ENCODE assay signal across 9 cellular contexts in genomic region chr15:57537072-57537471, GRCh38. TPM values are rescaled to one million over a fixed set of nuclear protein-coding genes. Genes with fewer than 3 reads are reported as not detected.
DNase-seq lines count a peak whose midpoint lies in the region; ATAC-seq and TF ChIP-seq lines count a peak whose summit lies in the region.
"Had no signal": no experiment of that assay in that cellular context is flagged by ENCODE, and none has a peak within 500 bp of the region (broad histone marks: within the 10 kb centered on the region; RNA-seq: fewer than 3 reads in every experiment).

No MANE protein-coding gene starts in this region.

- CTCF ChIA-PET in activated CD4-positive, alpha-beta memory T cell treated with anti-CD3 and anti-CD28 coated beads for 36 hours (lab: Charles Lee), result interaction anchor here (1.6 to 1.8 kb wide), 2 partner anchors 10 to 197 kb away, joined by 5 to 9 read pairs; no protein-coding TSS in a partner anchor

- H3K9me3 ChIP-seq in smooth muscle cell (replicated peaks; ENCODE audit: low read depth), result no peaks in the 10 kb centered on the region

- ATAC-seq in GM19455 (IDR thresholded peaks at IDR 0.05; ENCODE audit: unreplicated experiment), result no peak

- peaks cover 13% of the 10 kb centered on the region for H3K9me3 Mint-ChIP-seq in activated CD4-positive, alpha-beta memory T cell treated with anti-CD3 and anti-CD28 coated beads for 36 hours
- H3K9me3 Mint-ChIP-seq: immature natural killer cell had no signal

- H3K4me1 ChIP-seq in smooth muscle cell (ENCODE audit: low read depth), result peaks cover 2% of the 10 kb centered on the region

- no peaks in the 10 kb centered on the region for H3F3A ChIP-seq in smooth muscle cell (ENCODE audit: low read depth)

- H3K36me3 Mint-ChIP-seq in activated CD4-positive, alpha-beta memory T cell treated with anti-CD3 and anti-CD28 coated beads for 36 hours, result no peaks in the 10 kb centered on the region
- H3K36me3 Mint-ChIP-seq: immature natural killer cell had no signal

- no peak overlapping the region for H2AFZ ChIP-seq in smooth muscle cell (ENCODE audit: low read depth)

- H3K4me3 Mint-ChIP-seq in activated CD4-positive, alpha-beta memory T cell treated with anti-CD3 and anti-CD28 coated beads for 36 hours, result no peak overlapping the region
- H3K4me3 Mint-ChIP-seq: activated CD4-positive, alpha-beta T cell treated with anti-CD3 and anti-CD28 coated beads, Interleukin-2, amount 10 ng/mL, durations not matched to agents 7 days and 5 days; immature natural killer cell had no signal

- no peaks in the 10 kb centered on the region for H4K20me1 ChIP-seq in smooth muscle cell (ENCODE audit: low read depth)

- no peak for TF ChIP-seq CTCF in smooth muscle cell (IDR thresholded peaks at IDR 0.05; ENCODE audit: borderline replicate concordance, insufficient read depth, poor library complexity, severe bottlenecking)

- POLR2A ChIA-PET in activated CD4-positive, alpha-beta memory T cell treated with anti-CD3 and anti-CD28 coated beads for 36 hours (lab: Charles Lee), result no interaction called here

- H3K9ac ChIP-seq in smooth muscle cell (ENCODE audit: low read depth), result no peak overlapping the region

- WGBS in smooth muscle cell (ENCODE audit: low lambda C conversion rate), result 38% methylated on average over 7 of the region's 7 CpGs

- peaks cover 6% of the 10 kb centered on the region for H3K4me1 Mint-ChIP-seq in activated CD4-positive, alpha-beta memory T cell treated with anti-CD3 and anti-CD28 coated beads for 36 hours (ENCODE audit: low read depth)
- H3K4me1 Mint-ChIP-seq: activated CD4-positive, alpha-beta T cell treated with anti-CD3 and anti-CD28 coated beads, Interleukin-2, amount 10 ng/mL, durations not matched to agents 7 days and 5 days; immature natural killer cell had no signal

- no peaks in the 10 kb centered on the region for H3K36me3 ChIP-seq in smooth muscle cell (ENCODE audit: low read depth)

- no peaks in the 10 kb centered on the region for H3K27me3 ChIP-seq in smooth muscle cell (ENCODE audit: low read depth)

- peaks cover 10% of the 10 kb centered on the region for H3K27me3 Mint-ChIP-seq in activated CD4-positive, alpha-beta memory T cell treated with anti-CD3 and anti-CD28 coated beads for 36 hours
- H3K27me3 Mint-ChIP-seq: activated CD4-positive, alpha-beta T cell treated with anti-CD3 and anti-CD28 coated beads, Interleukin-2, amount 10 ng/mL, durations not matched to agents 7 days and 5 days had no signal

- no peak overlapping the region for H3K4me3 ChIP-seq in smooth muscle cell

- H3K4me2 ChIP-seq in smooth muscle cell, result peak overlapping the region; percentile 29

- no peaks in the 10 kb centered on the region for H3K79me2 ChIP-seq in smooth muscle cell (ENCODE audit: low read depth)

- no peak overlapping the region for H3K27ac Mint-ChIP-seq in activated CD4-positive, alpha-beta memory T cell treated with anti-CD3 and anti-CD28 coated beads for 36 hours
- H3K27ac Mint-ChIP-seq: activated CD4-positive, alpha-beta T cell treated with anti-CD3 and anti-CD28 coated beads, Interleukin-2, amount 10 ng/mL, durations not matched to agents 7 days and 5 days; immature natural killer cell had no signal

- peak overlapping the region; percentile 15 for H3K27ac ChIP-seq in smooth muscle cell (ENCODE audit: low read depth)

- intact Hi-C loops in activated CD4-positive, alpha-beta memory T cell treated with anti-CD3 and anti-CD28 coated beads for 36 hours (cut with micrococcal nuclease), result no loop called here

- DNase-seq in GOT3 (lab: John Stamatoyannopoulos, UW), result peak; percentile 52
- peak; percentile 91 for DNase-seq in NCI-H69 (lab: John Stamatoyannopoulos, UW)
- DNase-seq in fibroblast of peridontal ligament (ENCODE audit: extremely low read depth), result peak; percentile 97
- DNase-seq in smooth muscle cell (lab: John Stamatoyannopoulos, UW; ENCODE audit: unreplicated experiment), result peak; percentile 15
- DNase-seq in activated CD4-positive, alpha-beta memory T cell treated with anti-CD3 and anti-CD28 coated beads for 36 hours, result no peak
- DNase-seq in stimulated activated CD4-positive, alpha-beta T cell treated with anti-CD3 and anti-CD28 coated beads, Interleukin-15, amount 100 ng/mL, for 24 hours, result no peak
- DNase-seq: activated CD4-positive, alpha-beta T cell treated with anti-CD3 and anti-CD28 coated beads, Interleukin-2, amount 10 ng/mL, durations not matched to agents 7 days and 5 days; immature natural killer cell had no signal

RNA-seq across cellular contexts. Expression of gene MYZAP, which starts 54.6 kb away (rescaled TPM):
- total RNA-seq in smooth muscle cell, result 0.09 and 0.81 TPM in 2 replicates
- polyA plus RNA-seq in smooth muscle cell, result 0.35 and 0.65 TPM in 2 replicates
- under 1 TPM; 0.55 to 0.63 TPM for total RNA-seq in activated CD4-positive, alpha-beta memory T cell treated with anti-CD3 and anti-CD28 coated beads for 36 hours
- total RNA-seq: activated CD4-positive, alpha-beta T cell treated with anti-CD3 and anti-CD28 coated beads, Interleukin-2, amount 10 ng/mL, durations not matched to agents 7 days and 5 days had no signal

Comparison
In these comparisons a context has a peak if more than half of its experiments do, and no peak if none do; other contexts are left out.
1. DNase-seq: peak in GOT3 (single experiment), NCI-H69 (single experiment), fibroblast of peridontal ligament (single experiment) and smooth muscle cell (single experiment); none in activated CD4-positive, alpha-beta memory T cell treated with anti-CD3 and anti-CD28 coated beads for 36 hours (single experiment) and stimulated activated CD4-positive, alpha-beta T cell treated with anti-CD3 and anti-CD28 coated beads, Interleukin-15, amount 100 ng/mL, for 24 hours (single experiment).